ENCODE assay signal across 8 cellular contexts in genomic region chr1:50704126-50704525, GRCh38.
A peak's percentile ranks its signal among the peaks of the same experiment; 100 is the strongest.
DNase-seq lines count a peak whose midpoint lies in the region; ATAC-seq, FAIRE-seq and TF ChIP-seq lines count a peak whose summit lies in the region.

No MANE protein-coding gene starts in this region.

- no peaks in the 10 kb centered on the region for H3K27me3 Mint-ChIP-seq in mesothelial cell of epicardium (ENCODE audit: low read depth)

- H3K36me3 Mint-ChIP-seq in mesothelial cell of epicardium = no peaks in the 10 kb centered on the region

- no peak overlapping the region for H3K27ac Mint-ChIP-seq in mesothelial cell of epicardium

- no peaks in the 10 kb centered on the region for H3K9me3 Mint-ChIP-seq in mesothelial cell of epicardium

- no peak for FAIRE-seq in HTR-8/SVneo (lab: Jason Lieb, UNC)

- ATAC-seq in HG02623 (IDR thresholded peaks at IDR 0.05; ENCODE audit: unreplicated experiment) (no peak), GM21786 (IDR thresholded peaks at IDR 0.05; ENCODE audit: unreplicated experiment) (no peak)

- DNase-seq in NCI-H1436 (lab: John Stamatoyannopoulos, UW) = peak; percentile 57
- no peak for DNase-seq in NCI-H1436 treated with DMSO at 0.1 percent for 48 hours (lab: John Stamatoyannopoulos, UW)
- peak; percentile 20 for DNase-seq in HTR-8/SVneo (ENCODE audit: insufficient read length, low spot score)
- peak; percentile 38 for DNase-seq in NOMO-1 treated with DMSO at 0.1 percent for 48 hours (lab: John Stamatoyannopoulos, UW; ENCODE audit: unreplicated experiment)
- DNase-seq in dedifferentiated amniotic fluid mesenchymal stem cell (ENCODE audit: extremely low spot score) = peak; percentile 54
- no peak for DNase-seq in mesothelial cell of epicardium (ENCODE audit: low spot score in 2 of 2, unreplicated experiment in 2 of 2)

- peak; percentile 77 for TF ChIP-seq CTCF in mesothelial cell of epicardium (IDR thresholded peaks at IDR 0.05; ENCODE audit: unreplicated experiment)

- peaks cover 23% of the 10 kb centered on the region for H3K4me1 Mint-ChIP-seq in mesothelial cell of epicardium

- no peak overlapping the region for H3K4me3 Mint-ChIP-seq in mesothelial cell of epicardium

Comparison
In these comparisons a context has a peak if more than half of its experiments do, and no peak if none do; other contexts are left out.
1. DNase-seq: peak in NCI-H1436 (single experiment), HTR-8/SVneo (single experiment), NOMO-1 treated with DMSO at 0.1 percent for 48 hours (single experiment) and dedifferentiated amniotic fluid mesenchymal stem cell (single experiment); none in NCI-H1436 treated with DMSO at 0.1 percent for 48 hours (single experiment) and mesothelial cell of epicardium (0 of 2).